ENCODE assay signal across 28 cellular contexts in the genomic region with DNA sequence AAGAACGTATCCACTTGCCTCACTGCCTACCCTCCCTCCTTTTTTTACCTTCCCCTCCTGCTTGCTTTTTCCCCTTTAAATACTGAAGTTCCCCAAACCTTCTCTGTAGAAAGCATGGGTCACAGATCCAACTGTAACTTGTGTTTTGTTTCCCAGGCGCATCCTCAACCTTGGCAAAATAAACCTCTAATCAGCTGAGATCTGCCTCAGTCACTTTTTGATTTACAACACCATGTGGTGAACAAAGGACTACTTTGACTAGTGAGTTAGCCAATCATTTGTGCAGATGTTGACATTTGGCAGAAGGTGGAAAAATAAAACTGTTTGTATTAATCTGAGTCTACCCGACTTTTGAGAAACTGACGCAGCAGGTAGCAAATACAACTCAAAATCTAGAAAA.
"Had no signal": no experiment of that assay in that cellular context is flagged by ENCODE, and none has a peak within 500 bp of the region (broad histone marks: within the 10 kb centered on the region; RNA-seq: fewer than 3 reads in every experiment).

No MANE protein-coding gene starts in this region.

- H3K27ac Mint-ChIP-seq: activated CD8-positive, alpha-beta T cell treated with anti-CD3 and anti-CD28 coated beads for 36 hours; activated naive CD8-positive, alpha-beta T cell treated with anti-CD3 and anti-CD28 coated beads, Interleukin-2, amount 10 ng/mL, durations not matched to agents 7 days and 5 days; natural killer cell; T-helper 1 cell treated with Interleukin-12 subunit alpha and Interleukin-12 subunit beta and Interleukin-4 antibody, amounts not matched to agents 30 μg/mL and 1 μg/mL, for 36 hours had no signal

- H3K4me1 Mint-ChIP-seq: activated naive CD8-positive, alpha-beta T cell treated with anti-CD3 and anti-CD28 coated beads, Interleukin-2, amount 10 ng/mL, durations not matched to agents 7 days and 5 days; natural killer cell; stimulated activated naive CD8-positive, alpha-beta T cell treated with anti-CD3 and anti-CD28 coated beads, Interleukin-15, amount 100 ng/mL, for 72 hours had no signal

- H3K4me3 ChIP-seq: left lung, lung, skin epidermis, thyroid gland, upper lobe of right lung had no signal

- H3K27me3 Mint-ChIP-seq: activated CD8-positive, alpha-beta T cell treated with anti-CD3 and anti-CD28 coated beads for 36 hours; activated naive CD8-positive, alpha-beta T cell treated with anti-CD3 and anti-CD28 coated beads, Interleukin-2, amount 10 ng/mL, durations not matched to agents 7 days and 5 days; effector memory CD8-positive, alpha-beta T cell; stimulated activated naive CD8-positive, alpha-beta T cell treated with anti-CD3 and anti-CD28 coated beads, Interleukin-15, amount 100 ng/mL, for 72 hours had no signal

- H3K4me3 Mint-ChIP-seq: activated CD8-positive, alpha-beta T cell treated with anti-CD3 and anti-CD28 coated beads for 36 hours; activated naive CD8-positive, alpha-beta T cell treated with anti-CD3 and anti-CD28 coated beads, Interleukin-2, amount 10 ng/mL, durations not matched to agents 7 days and 5 days; activated T-cell treated with anti-CD3 and anti-CD28 coated beads, Interleukin-2, amount 50 U/mL, for 4 hours; effector memory CD8-positive, alpha-beta T cell; natural killer cell; stimulated activated naive CD8-positive, alpha-beta T cell treated with anti-CD3 and anti-CD28 coated beads, Interleukin-15, amount 100 ng/mL, for 72 hours; T-helper 1 cell treated with Interleukin-12 subunit alpha and Interleukin-12 subunit beta and Interleukin-4 antibody, amounts not matched to agents 30 μg/mL and 1 μg/mL, for 36 hours had no signal

- ATAC-seq: activated CD8-positive, alpha-beta T cell treated with anti-CD3 and anti-CD28 coated beads for 36 hours; activated T-cell treated with anti-CD3 and anti-CD28 coated beads, Interleukin-2, amount 50 U/mL, for 4 hours; effector memory CD8-positive, alpha-beta T cell; foreskin keratinocyte; left lung; natural killer cell; sciatic nerve; stimulated activated naive CD8-positive, alpha-beta T cell treated with anti-CD3 and anti-CD28 coated beads, Interleukin-15, amount 100 ng/mL, for 72 hours; upper lobe of right lung had no signal

- H3K36me3 Mint-ChIP-seq: natural killer cell had no signal

- H3K9me3 Mint-ChIP-seq: activated CD8-positive, alpha-beta T cell treated with anti-CD3 and anti-CD28 coated beads for 36 hours; activated naive CD8-positive, alpha-beta T cell treated with anti-CD3 and anti-CD28 coated beads, Interleukin-2, amount 10 ng/mL, durations not matched to agents 7 days and 5 days; activated T-cell treated with anti-CD3 and anti-CD28 coated beads, Interleukin-2, amount 50 U/mL, for 4 hours; effector memory CD8-positive, alpha-beta T cell; natural killer cell; stimulated activated naive CD8-positive, alpha-beta T cell treated with anti-CD3 and anti-CD28 coated beads, Interleukin-15, amount 100 ng/mL, for 72 hours; T-helper 1 cell treated with Interleukin-12 subunit alpha and Interleukin-12 subunit beta and Interleukin-4 antibody, amounts not matched to agents 30 μg/mL and 1 μg/mL, for 36 hours had no signal

- DNase-seq: activated CD4-positive, alpha-beta T cell treated with anti-CD3 and anti-CD28 coated beads, Interleukin-2, amount 50 U/mL, for 1 hour; activated CD4-positive, CD25-positive, alpha-beta regulatory T cell treated with anti-CD3 and anti-CD28 coated beads, Interleukin-2, amount 50 U/mL, for 72 hours; activated CD8-positive, alpha-beta T cell treated with anti-CD3 and anti-CD28 coated beads for 36 hours; activated naive CD4-positive, alpha-beta T cell; activated naive CD8-positive, alpha-beta T cell treated with anti-CD3 and anti-CD28 coated beads, Interleukin-2, amount 10 ng/mL, durations not matched to agents 7 days and 5 days; activated T-cell treated with anti-CD3 and anti-CD28 coated beads, Interleukin-2, amount 50 U/mL, for 4 hours; amygdala; caudate nucleus; cortex of kidney; effector memory CD8-positive, alpha-beta T cell; erythroblast; foreskin keratinocyte; kidney glomerular epithelial cell; left lung; mesendoderm; natural killer cell; posterior cingulate gyrus; stimulated activated CD4-positive, alpha-beta T cell treated with anti-CD3 and anti-CD28 coated beads, Interleukin-12 subunit alpha, Interleukin-12 subunit beta, amount 100 ng/mL, for 4 hours; stimulated activated CD4-positive, alpha-beta T cell treated with anti-CD3 and anti-CD28 coated beads, Interleukin-4, amount 100 ng/mL, for 1 hour; stimulated activated naive CD8-positive, alpha-beta T cell treated with anti-CD3 and anti-CD28 coated beads, Interleukin-15, amount 100 ng/mL, for 72 hours; substantia nigra; T1000; upper lobe of right lung had no signal
